12 cellular contexts compared by ENCODE assay signal in genomic region chr10:77582710-77583115, GRCh38. TPM values are rescaled to one million over a fixed set of nuclear protein-coding genes. Genes with fewer than 3 reads are reported as not detected.
DNase-seq lines count a peak whose midpoint lies in the region; ATAC-seq and TF ChIP-seq lines count a peak whose summit lies in the region.
"Had no signal": no experiment of that assay in that cellular context is flagged by ENCODE, and none has a peak within 500 bp of the region (broad histone marks: within the 10 kb centered on the region; RNA-seq: fewer than 3 reads in every experiment).

No MANE protein-coding gene starts in this region.

- H3K9me3 Mint-ChIP-seq in activated CD4-positive, alpha-beta T cell treated with anti-CD3 and anti-CD28 coated beads, Interleukin-2, amount 10 ng/mL, durations not matched to agents 7 days and 5 days, result no peaks in the 10 kb centered on the region
- H3K9me3 Mint-ChIP-seq: neural crest cell; stimulated activated naive CD8-positive, alpha-beta T cell treated with anti-CD3 and anti-CD28 coated beads, Interleukin-15, Interleukin-2, amounts not matched to agents 100 ng/mL and 50 ng/mL, for 24 hours had no signal

- H3K27me3 ChIP-seq in PC-9 (ENCODE audit: insufficient read depth, low read depth), result no peaks in the 10 kb centered on the region
- H3K27me3 ChIP-seq: esophagus muscularis mucosa had no signal

- TF ChIP-seq CTCF in PC-9 (conservative IDR thresholded peaks at IDR 0.05), result no peak

- no peaks in the 10 kb centered on the region for H3K79me2 ChIP-seq in PC-9 (ENCODE audit: low read depth)

- H2AFZ ChIP-seq in PC-9, result no peak overlapping the region

- CTCF ChIA-PET in activated CD4-positive, alpha-beta T cell treated with anti-CD3 and anti-CD28 coated beads, Interleukin-2, amount 10 ng/mL, durations not matched to agents 7 days and 5 days (lab: Charles Lee), result interaction anchor here (1.6 kb wide), 1 partner anchor 128 kb away, joined by 3 read pairs; no protein-coding TSS in a partner anchor
- CTCF ChIA-PET in PC-9 (lab: Charles Lee), result interaction anchor here (1.1 kb wide), 1 partner anchor 190 kb away, joined by 5 read pairs; no protein-coding TSS in a partner anchor

- peak overlapping the region; percentile 88 for H3K27ac ChIP-seq in PC-9
- peak overlapping the region; percentile 89 for H3K27ac ChIP-seq in epithelial cell of prostate
- H3K27ac ChIP-seq: SK-N-MC had no signal

- H3K4me1 Mint-ChIP-seq in activated CD4-positive, alpha-beta T cell treated with anti-CD3 and anti-CD28 coated beads, Interleukin-2, amount 10 ng/mL, durations not matched to agents 7 days and 5 days, result peaks cover 17% of the 10 kb centered on the region

- H3K4me2 ChIP-seq in PC-9, result peak overlapping the region; percentile 58

- H3K9me2 ChIP-seq in PC-9 (ENCODE audit: insufficient read depth), result no peaks in the 10 kb centered on the region

- H3K9me3 ChIP-seq in PC-9 (ENCODE audit: insufficient read depth, low read depth), result no peaks in the 10 kb centered on the region
- H3K9me3 ChIP-seq: esophagus muscularis mucosa had no signal

- no TSS peak for BruUV-seq in PC-9 (replicated peaks; lab: Mats Ljungman, UMichigan)

- H3K4me1 ChIP-seq in PC-9 (replicated peaks; ENCODE audit: insufficient read depth), result peaks cover 63% of the 10 kb centered on the region

- H4K20me1 ChIP-seq in PC-9 (ENCODE audit: insufficient read depth), result no peaks in the 10 kb centered on the region

- H3K36me3 Mint-ChIP-seq in activated CD4-positive, alpha-beta T cell treated with anti-CD3 and anti-CD28 coated beads, Interleukin-2, amount 10 ng/mL, durations not matched to agents 7 days and 5 days (ENCODE audit: low read depth), result no peaks in the 10 kb centered on the region

- no peak overlapping the region for H3K4me3 Mint-ChIP-seq in activated CD4-positive, alpha-beta T cell treated with anti-CD3 and anti-CD28 coated beads, Interleukin-2, amount 10 ng/mL, durations not matched to agents 7 days and 5 days
- H3K4me3 Mint-ChIP-seq: neural crest cell; stimulated activated naive CD8-positive, alpha-beta T cell treated with anti-CD3 and anti-CD28 coated beads, Interleukin-15, Interleukin-2, amounts not matched to agents 100 ng/mL and 50 ng/mL, for 24 hours had no signal

- POLR2A ChIA-PET in activated CD4-positive, alpha-beta T cell treated with anti-CD3 and anti-CD28 coated beads, Interleukin-2, amount 10 ng/mL, durations not matched to agents 7 days and 5 days (lab: Charles Lee), result no interaction called here
- POLR2A ChIA-PET in PC-9 (lab: Charles Lee; ENCODE audit: unreplicated experiment), result interaction anchor here (0.5 to 0.9 kb wide), 3 partner anchors 18 to 1682 kb away, joined by 3 to 12 read pairs (median 8); no protein-coding TSS in a partner anchor

- no peak overlapping the region for H3K27ac Mint-ChIP-seq in activated CD4-positive, alpha-beta T cell treated with anti-CD3 and anti-CD28 coated beads, Interleukin-2, amount 10 ng/mL, durations not matched to agents 7 days and 5 days
- H3K27ac Mint-ChIP-seq: stimulated activated naive CD8-positive, alpha-beta T cell treated with anti-CD3 and anti-CD28 coated beads, Interleukin-15, Interleukin-2, amounts not matched to agents 100 ng/mL and 50 ng/mL, for 24 hours had no signal

- no peak for ATAC-seq in GM18909 (IDR thresholded peaks at IDR 0.05; ENCODE audit: poor library complexity, unreplicated experiment)

- intact Hi-C loops in PC-9 (cut with micrococcal nuclease; ENCODE audit: unreplicated experiment), result loop anchor here (1.0 to 5.0 kb wide), 2 partner anchors 43 to 70 kb away; no protein-coding TSS in a partner anchor

- H3F3A ChIP-seq in PC-9 (ENCODE audit: insufficient read depth, low read depth), result peaks cover 58% of the 10 kb centered on the region

- peak; percentile 13 for DNase-seq in activated CD4-positive, alpha-beta T cell treated with anti-CD3 and anti-CD28 coated beads for 48 hours
- DNase-seq in activated CD4-positive, alpha-beta T cell treated with anti-CD3 and anti-CD28 coated beads, Interleukin-2, amount 10 ng/mL, durations not matched to agents 7 days and 5 days, result no peak
- DNase-seq in PC-9 (peak; percentile 91 to 96), epithelial cell of prostate (ENCODE audit: low read depth, low spot score) (peak; percentile 64), HuH-7.5 (ENCODE audit: low spot score) (no peak), midbrain (lab: John Stamatoyannopoulos, UW) (no peak)
- DNase-seq in stimulated activated CD8-positive, alpha-beta memory T cell treated with anti-CD3 and anti-CD28 coated beads, Interleukin-2, amount 100 ng/mL, for 48 hours (ENCODE audit: low read depth in 2 of 2), result peak; percentile 5 to 7

- H3K4me3 ChIP-seq in PC-9, result no peak overlapping the region
- H3K4me3 ChIP-seq: esophagus muscularis mucosa, SK-N-MC had no signal

- H3K36me3 ChIP-seq in PC-9 (ENCODE audit: low read depth), result no peaks in the 10 kb centered on the region
- H3K36me3 ChIP-seq: esophagus muscularis mucosa had no signal

- H3K27me3 Mint-ChIP-seq in activated CD4-positive, alpha-beta T cell treated with anti-CD3 and anti-CD28 coated beads, Interleukin-2, amount 10 ng/mL, durations not matched to agents 7 days and 5 days, result no peaks in the 10 kb centered on the region
- H3K27me3 Mint-ChIP-seq: stimulated activated naive CD8-positive, alpha-beta T cell treated with anti-CD3 and anti-CD28 coated beads, Interleukin-15, Interleukin-2, amounts not matched to agents 100 ng/mL and 50 ng/mL, for 24 hours had no signal

RNA-seq across cellular contexts. Expression of gene KCNMA1, which starts 54.9 kb away (rescaled TPM):
- not detected for total RNA-seq in activated CD4-positive, alpha-beta T cell treated with anti-CD3 and anti-CD28 coated beads, Interleukin-2, amount 10 ng/mL, durations not matched to agents 7 days and 5 days
- 0.68 and 0.70 TPM in 2 replicates for total RNA-seq in PC-9 (2021)

Comparison
In these comparisons a context has a peak if more than half of its experiments do, and no peak if none do; other contexts are left out.
1. DNase-seq: peak in activated CD4-positive, alpha-beta T cell treated with anti-CD3 and anti-CD28 coated beads for 48 hours (single experiment), PC-9 (2 of 2), epithelial cell of prostate (single experiment) and stimulated activated CD8-positive, alpha-beta memory T cell treated with anti-CD3 and anti-CD28 coated beads, Interleukin-2, amount 100 ng/mL, for 48 hours (2 of 2); none in activated CD4-positive, alpha-beta T cell treated with anti-CD3 and anti-CD28 coated beads, Interleukin-2, amount 10 ng/mL, durations not matched to agents 7 days and 5 days (single experiment), HuH-7.5 (single experiment) and midbrain (single experiment).